ENCODE assay signal across 24 cellular contexts in genomic region chr5:12662545-12663314, GRCh38.
A peak's percentile ranks its signal among the peaks of the same experiment; 100 is the strongest.
DNase-seq lines count a peak whose midpoint lies in the region; ATAC-seq, FAIRE-seq and TF ChIP-seq lines count a peak whose summit lies in the region.
"Had no signal": no experiment of that assay in that cellular context is flagged by ENCODE, and none has a peak within 500 bp of the region (broad histone marks: within the 10 kb centered on the region; RNA-seq: fewer than 3 reads in every experiment).

No MANE protein-coding gene starts in this region.

- H3K36me3 ChIP-seq in HUES6 (ENCODE audit: control insufficient read depth, insufficient read depth, low read length) (peaks cover 74% of the 10 kb centered on the region), K562 (ENCODE audit: control insufficient read depth, insufficient read depth, low read length) (peaks cover 3% of the 10 kb centered on the region; the same call in 1 of the 3 replicates)

- H3K36me3 Mint-ChIP-seq in activated T-cell treated with anti-CD3 and anti-CD28 coated beads, Interleukin-2, amount 50 U/mL, for 72 hours (ENCODE audit: insufficient read depth in 2 of 2): peaks cover 5 to 6% of the 10 kb centered on the region in 2 donors
- H3K36me3 Mint-ChIP-seq: CD8-positive, alpha-beta T cell; T-cell had no signal

- intact Hi-C loops in K562 (cut with micrococcal nuclease): no loop called here

- POLR2A ChIA-PET in K562 (lab: Yijun Ruan, JAX): no interaction called here

- H3K4me3 ChIP-seq in HUES6 (ENCODE audit: low read depth, low read length) (peak overlapping the region; percentile 57), K562 (no peak overlapping the region), iPS-11a (ENCODE audit: low read depth, low read length) (peak overlapping the region; percentile 37)
- H3K4me3 ChIP-seq: GM23248 had no signal

- FAIRE-seq in K562 (lab: Jason Lieb, UNC): no peak
- FAIRE-seq: GM12891 had no signal

- no peaks in the 10 kb centered on the region for H4K20me1 ChIP-seq in K562 (replicated peaks; ENCODE audit: control insufficient read depth, insufficient read depth, low read length)

- H3K9ac ChIP-seq in HUES6 (ENCODE audit: low read length) (peak overlapping the region; percentile 67), K562 (ENCODE audit: insufficient read depth in 1 of 2, low read depth in 2 of 2, low read length in 2 of 2) (no peak overlapping the region)
- H3K9ac ChIP-seq: GM23248 had no signal

- no peak overlapping the region for H3K27ac Mint-ChIP-seq in activated T-cell treated with anti-CD3 and anti-CD28 coated beads, Interleukin-2, amount 50 U/mL, for 72 hours
- H3K27ac Mint-ChIP-seq: CD8-positive, alpha-beta T cell; T-cell had no signal

- H3K9me3 ChIP-seq in HUES6 (ENCODE audit: control insufficient read depth, insufficient read depth, low read depth, low read length) (peaks cover 2% of the 10 kb centered on the region; the same call in 1 of the 2 replicates), K562 (replicated peaks; ENCODE audit: control insufficient read depth, insufficient read depth, low read depth, low read length) (0 out of 2 replicates have a peak, but pooled peaks cover 2% of the 10 kb centered on the region)

- H3K4me1 ChIP-seq in HUES6 (ENCODE audit: control insufficient read depth, insufficient read depth, low read length) (peaks cover 16% of the 10 kb centered on the region; the same call in 1 of the 2 replicates), K562 (replicated peaks in 1 of 2; ENCODE audit: control insufficient read depth in 2 of 2, insufficient read depth in 2 of 2, low read length in 2 of 2) (no peaks in the 10 kb centered on the region)
- H3K4me1 ChIP-seq: Caco-2 had no signal

- H3K9me1 ChIP-seq in K562 (ENCODE audit: control insufficient read depth, insufficient read depth, low read length): no peaks in the 10 kb centered on the region

- H3K27me3 ChIP-seq in HUES6 (ENCODE audit: control insufficient read depth, insufficient read depth, low read length): no peaks in the 10 kb centered on the region; the same call in 1 of the 2 replicates
- no peaks in the 10 kb centered on the region for H3K27me3 ChIP-seq in K562 (ENCODE audit: control insufficient read depth in 2 of 2, insufficient read depth in 2 of 2, low read length in 2 of 2)

- no peak overlapping the region for H2AFZ ChIP-seq in K562 (ENCODE audit: low read depth, low read length)
- H2AFZ ChIP-seq: GM23248 had no signal

- TF ChIP-seq RAD21 in K562 (CRISPR knock-in tag; conservative IDR thresholded peaks at IDR 0.05 in 1 of 2, IDR thresholded peaks at IDR 0.05 in 1 of 2): no peak

- no TSS peak for BruUV-seq in K562 (replicated peaks; lab: Mats Ljungman, UMichigan)

- CTCF ChIA-PET in K562 (lab: Yijun Ruan, JAX; ENCODE audit: low intra/inter-chr PET ratio): no interaction called here

- no peak for ATAC-seq in K562
- no peak for ATAC-seq in activated T-cell treated with anti-CD3 and anti-CD28 coated beads, Interleukin-2, amount 50 U/mL, for 72 hours (replicated peaks in 1 of 2)
- ATAC-seq in left lobe of liver: no peak
- no peak for ATAC-seq in HG03095 (IDR thresholded peaks at IDR 0.05; ENCODE audit: unreplicated experiment)
- ATAC-seq: CD8-positive, alpha-beta T cell; HCT116; T-cell had no signal

- in situ Hi-C loops in K562 (cut with MboI): no loop called here

- WGBS in K562 (ENCODE audit: insufficient coverage, low coverage, missing lambda C conversion rate): 80% methylated on average over 18 of the region's 20 CpGs

- no peaks in the 10 kb centered on the region for H3K79me2 ChIP-seq in K562 (ENCODE audit: control insufficient read depth, insufficient read depth, low read length)

- no peaks in the 10 kb centered on the region for H3K27me3 Mint-ChIP-seq in activated T-cell treated with anti-CD3 and anti-CD28 coated beads, Interleukin-2, amount 50 U/mL, for 72 hours (ENCODE audit: low read depth)
- H3K27me3 Mint-ChIP-seq: T-cell had no signal

- no peak overlapping the region for H3K4me3 Mint-ChIP-seq in activated T-cell treated with anti-CD3 and anti-CD28 coated beads, Interleukin-2, amount 50 U/mL, for 72 hours
- H3K4me3 Mint-ChIP-seq: CD8-positive, alpha-beta T cell; T-cell had no signal

- DNase-seq in K562 (ENCODE audit: extremely low read depth in 1 of 4, low spot score in 3 of 4) (no peak), nucleus accumbens (lab: John Stamatoyannopoulos, UW) (no peak), left lobe of liver (ENCODE audit: low spot score) (no peak)
- no peak for DNase-seq in activated T-cell treated with anti-CD3 and anti-CD28 coated beads, Interleukin-2, amount 50 U/mL, for 72 hours
- DNase-seq: Caco-2; CD8-positive, alpha-beta T cell; DMS 273 treated with DMSO at 0.1 percent for 48 hours; DMS79; EL; GF-D8; GM23248; KBM-7; NCI-H2029 treated with DMSO at 0.1 percent for 48 hours; NCI-H446 treated with DMSO at 0.1 percent for 48 hours; NCI-H69; SHP77; T-cell had no signal

- peaks cover 16 to 21% of the 10 kb centered on the region in 2 donors for H3K9me3 Mint-ChIP-seq in activated T-cell treated with anti-CD3 and anti-CD28 coated beads, Interleukin-2, amount 50 U/mL, for 72 hours

- no peak for TF ChIP-seq POLR2A in K562 (conservative IDR thresholded peaks at IDR 0.05)

- TF ChIP-seq EP300 in K562 (IDR thresholded peaks at IDR 0.05; ENCODE audit: low read length): no peak

- H3K4me1 Mint-ChIP-seq in activated T-cell treated with anti-CD3 and anti-CD28 coated beads, Interleukin-2, amount 50 U/mL, for 72 hours (ENCODE audit: low read depth): no peaks in the 10 kb centered on the region
- H3K4me1 Mint-ChIP-seq: T-cell had no signal

- TF ChIP-seq CTCF in K562 (IDR thresholded peaks at IDR 0.05 in 2 of 3, conservative IDR thresholded peaks at IDR 0.05 in 1 of 3; ENCODE audit: insufficient read depth in 2 of 3, low read depth in 1 of 3, low read length in 3 of 3): no peak

- H3K4me2 ChIP-seq in K562 (ENCODE audit: insufficient read depth, low read length): no peak overlapping the region

- H3K27ac ChIP-seq in HUES6 (ENCODE audit: low read depth, low read length) (peak overlapping the region; percentile 39; the same call in 1 of the 2 replicates), K562 (ENCODE audit: extremely low read depth, low read depth, low read length) (no peak overlapping the region)
- H3K27ac ChIP-seq: GM23248, HL-60, RWPE1 had no signal

TF ChIP-seq in K562, 482 proteins besides CTCF, POLR2A, EP300 and RAD21:
- TF ChIP-seq CBFA2T3 (IDR thresholded peaks at IDR 0.05) (no peak), PYGO2 (tag; IDR thresholded peaks at IDR 0.05) (no peak), SIX5 (IDR thresholded peaks at IDR 0.05; ENCODE audit: borderline replicate concordance in 1 of 2, insufficient read depth in 1 of 2, low read depth in 1 of 2, low read length in 2 of 2) (no peak), SREBF2 (CRISPR knock-in tag; IDR thresholded peaks at IDR 0.05) (no peak), NFYB (IDR thresholded peaks at IDR 0.05; ENCODE audit: extremely low read depth, insufficient read length) (peak; percentile 43), CHAMP1 (IDR thresholded peaks at IDR 0.05) (0 out of 2 replicates have a peak, but pooled peaks have one; percentile 23), ZBTB33 (CRISPR knock-in tag; IDR thresholded peaks at IDR 0.05) (peak; percentile 47; the same call in 1 of the 2 replicates)
